16 cellular contexts compared by ENCODE assay signal in genomic region chr20:51432251-51432784, GRCh38.
"Had no signal": no experiment of that assay in that cellular context is flagged by ENCODE, and none has a peak within 500 bp of the region (broad histone marks: within the 10 kb centered on the region; RNA-seq: fewer than 3 reads in every experiment).

No MANE protein-coding gene starts in this region.

- H3K9me3 Mint-ChIP-seq: activated B cell treated with CpG ODN at 0.5 μM for 24 hours, endodermal cell, nephron had no signal

- H3K27me3 Mint-ChIP-seq: activated B cell treated with CpG ODN at 0.5 μM for 24 hours had no signal

- H3K4me3 Mint-ChIP-seq: activated B cell treated with CpG ODN at 0.5 μM for 24 hours, endodermal cell, nephron had no signal

- H3K4me1 ChIP-seq: prostate gland had no signal

- DNase-seq: activated B cell treated with CpG ODN at 0.5 μM for 24 hours; activated CD4-positive, alpha-beta T cell treated with anti-CD3 and anti-CD28 coated beads for 48 hours; activated T-cell treated with anti-CD3 and anti-CD28 coated beads, Interleukin-2, amount 50 U/mL, for 48 hours; endodermal cell; gastrocnemius medialis; heart left ventricle; islet precursor cell; right cardiac atrium; SIG-M5; small intestine; stimulated activated CD4-positive, alpha-beta T cell treated with anti-CD3 and anti-CD28 coated beads, Interleukin-4, amount 100 ng/mL, for 24 hours; stimulated activated naive CD8-positive, alpha-beta T cell treated with anti-CD3 and anti-CD28 coated beads, Interleukin-15, Interleukin-2, amounts not matched to agents 100 U/mL and 50 U/mL, for 24 hours; transverse colon had no signal

- H3K27ac Mint-ChIP-seq: activated B cell treated with CpG ODN at 0.5 μM for 24 hours, endodermal cell, nephron had no signal

- H3K27ac ChIP-seq: gastrocnemius medialis, heart left ventricle, prostate gland, transverse colon had no signal

- H3K36me3 ChIP-seq: prostate gland had no signal

- H3K4me3 ChIP-seq: gastrocnemius medialis, heart left ventricle, prostate gland, transverse colon had no signal

- ATAC-seq: gastrocnemius medialis; heart left ventricle; left lobe of liver; right cardiac atrium; stimulated activated naive CD8-positive, alpha-beta T cell treated with anti-CD3 and anti-CD28 coated beads, Interleukin-15, Interleukin-2, amounts not matched to agents 100 U/mL and 50 U/mL, for 24 hours had no signal

- H3K27me3 ChIP-seq: gastrocnemius medialis, heart left ventricle, transverse colon had no signal

- H3K9me3 ChIP-seq: gastrocnemius medialis, heart left ventricle, prostate gland, transverse colon had no signal
